Comparison of ENCODE assay signal across 9 cellular contexts in genomic region chr5:172642046-172642409, GRCh38. TPM values are rescaled to one million over a fixed set of nuclear protein-coding genes. Genes with fewer than 3 reads are reported as not detected.
DNase-seq lines count a peak whose midpoint lies in the region; ATAC-seq lines count a peak whose summit lies in the region.
"Had no signal": no experiment of that assay in that cellular context is flagged by ENCODE, and none has a peak within 500 bp of the region (broad histone marks: within the 10 kb centered on the region; RNA-seq: fewer than 3 reads in every experiment).

No MANE protein-coding gene starts in this region.

- H3K27ac ChIP-seq in SK-N-MC: no peak overlapping the region
- H3K27ac ChIP-seq in skin epidermis: peak overlapping the region in 19 of 21 experiments; percentile 37 to 89 (median 76)

- H3K4me3 ChIP-seq in H7 (ENCODE audit: insufficient read depth, low read depth, low read length) (peak overlapping the region; percentile 81), SK-N-MC (peak overlapping the region; percentile 82), iPS-15b (ENCODE audit: low read depth, low read length) (peak overlapping the region; percentile 69), skin epidermis (peak overlapping the region; percentile 44 to 83 (median 70))

- H3K36me3 ChIP-seq in H7 (replicated peaks; ENCODE audit: control insufficient read depth, insufficient read depth, low read length) (no peaks in the 10 kb centered on the region; the same call in 1 of the 2 replicates), SK-N-MC (ENCODE audit: insufficient read depth, low read length) (no peaks in the 10 kb centered on the region), iPS-15b (ENCODE audit: control insufficient read depth, insufficient read depth, low read length) (no peaks in the 10 kb centered on the region)

- no peak for ATAC-seq in GM18519 (IDR thresholded peaks at IDR 0.05; ENCODE audit: low FRiP score, unreplicated experiment)

- no peak overlapping the region for H3K9ac ChIP-seq in SK-N-MC (ENCODE audit: insufficient read length)
- H3K9ac ChIP-seq in iPS-15b (ENCODE audit: low read depth, low read length): no peak overlapping the region

- peaks cover 2% of the 10 kb centered on the region for H3K4me1 ChIP-seq in iPS-15b (ENCODE audit: control insufficient read depth, insufficient read depth, low read length)

- DNase-seq in H7: no peak
- DNase-seq in SK-N-MC (ENCODE audit: low read depth, low spot score): no peak
- no peak for DNase-seq in NCI-H774 (lab: John Stamatoyannopoulos, UW)
- DNase-seq in NCI-H128 (lab: John Stamatoyannopoulos, UW; ENCODE audit: unreplicated experiment): no peak
- DNase-seq: NCI-H1436, occipital lobe had no signal

- H3K9me3 ChIP-seq in SK-N-MC (ENCODE audit: low read depth, low read length) (no peaks in the 10 kb centered on the region), iPS-15b (ENCODE audit: control insufficient read depth, insufficient read depth, low read length) (no peaks in the 10 kb centered on the region)

- H3K27me3 ChIP-seq in H7 (ENCODE audit: control insufficient read depth, insufficient read depth, low read length): peaks cover 13% of the 10 kb centered on the region
- H3K27me3 ChIP-seq in iPS-15b (ENCODE audit: control insufficient read depth, insufficient read depth, low read length): peaks cover 29% of the 10 kb centered on the region

RNA-seq across cellular contexts. Expression of gene NEURL1B, which starts 1.0 kb away (rescaled TPM):
- 4.7 and 7.5 TPM in 2 replicates for total RNA-seq in H7 (2014; rRNA removed; shearing (Covaris generic))
